17 cellular contexts compared by ENCODE assay signal in the genomic region with DNA sequence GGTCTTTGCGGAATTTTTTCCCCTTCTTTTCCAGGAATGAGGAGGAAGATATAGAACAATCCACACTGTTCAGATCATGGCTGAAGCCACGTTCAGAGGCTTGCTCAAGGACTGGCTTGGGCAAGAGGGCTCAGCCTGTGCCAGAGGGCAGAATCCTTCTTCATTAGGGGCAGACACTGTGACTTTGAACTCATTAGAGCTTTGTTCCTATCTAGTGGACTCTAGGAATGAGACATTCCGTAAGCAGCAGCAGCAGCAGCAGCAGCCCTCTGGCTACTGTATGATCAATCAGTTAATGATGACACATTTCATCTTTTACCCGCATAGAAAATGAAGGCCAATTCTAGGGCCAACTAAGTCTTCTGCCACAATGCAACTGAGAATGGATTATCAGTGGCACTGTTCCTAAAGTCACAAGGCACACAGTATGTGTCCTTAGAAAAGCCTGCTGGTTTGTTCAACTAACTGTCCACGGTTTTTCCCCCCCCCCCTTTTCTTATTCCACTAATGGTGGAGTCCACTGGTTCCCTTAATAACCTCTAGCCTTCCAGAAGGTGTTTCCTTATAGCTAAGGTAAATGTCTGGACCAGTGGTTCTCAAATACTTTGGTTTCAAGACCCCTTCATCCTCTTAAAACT. TPM values are rescaled to one million over a fixed set of nuclear protein-coding genes. Genes with fewer than 3 reads are reported as not detected.
DNase-seq lines count a peak whose midpoint lies in the region; ATAC-seq and TF ChIP-seq lines count a peak whose summit lies in the region.
"Had no signal": no experiment of that assay in that cellular context is flagged by ENCODE, and none has a peak within 500 bp of the region (broad histone marks: within the 10 kb centered on the region; RNA-seq: fewer than 3 reads in every experiment).

No MANE protein-coding gene starts in this region.

- no peak overlapping the region for H3K27ac Mint-ChIP-seq in endodermal cell

- H3K27ac ChIP-seq in MM.1S (ENCODE audit: low read length) (no peak overlapping the region), endodermal cell (ENCODE audit: low read depth, low read length) (no peak overlapping the region), trophoblast cell (ENCODE audit: low read depth, low read length) (no peak overlapping the region)
- H3K27ac ChIP-seq: PC-9, testis had no signal

- H3K4me2 ChIP-seq in MM.1S (ENCODE audit: low read depth, low read length): peak overlapping the region; percentile 95
- H3K4me2 ChIP-seq in trophoblast cell (ENCODE audit: low read length): no peak overlapping the region

- 91 to 100% methylated on average over 4 to 5 of the region's 5 CpGs for WGBS in endodermal cell (ENCODE audit: insufficient coverage in 1 of 2, insufficient read length in 1 of 2), 2 experiments
- WGBS in trophoblast cell (ENCODE audit: extremely low coverage, insufficient coverage, insufficient read length): no CpG with 5 or more reads among the region's 5 CpGs

- TF ChIP-seq CTCF in MM.1S (IDR thresholded peaks at IDR 0.05; ENCODE audit: low read length): no peak
- no peak for TF ChIP-seq CTCF in endodermal cell (conservative IDR thresholded peaks at IDR 0.05)

- H4K8ac ChIP-seq in trophoblast cell (ENCODE audit: low read depth, low read length): no peak overlapping the region

- ATAC-seq in GM18907 (IDR thresholded peaks at IDR 0.05; ENCODE audit: unreplicated experiment): no peak
- ATAC-seq in GM21381 (IDR thresholded peaks at IDR 0.05; ENCODE audit: unreplicated experiment): no peak

- H4K20me1 ChIP-seq in MM.1S (ENCODE audit: insufficient read depth, low read length): no peaks in the 10 kb centered on the region

- H3K79me2 ChIP-seq in MM.1S (ENCODE audit: low read length) (peaks cover 27% of the 10 kb centered on the region), trophoblast cell (ENCODE audit: control insufficient read depth, insufficient read depth, low read length, poor library complexity) (peaks cover 4% of the 10 kb centered on the region)

- H2BK120ac ChIP-seq in trophoblast cell (ENCODE audit: insufficient read depth, low read length, poor library complexity): no peak overlapping the region

- H3K23ac ChIP-seq in trophoblast cell (ENCODE audit: low read length): no peak overlapping the region

- H3F3A ChIP-seq in MM.1S (ENCODE audit: insufficient read depth, low read length): peaks cover 35% of the 10 kb centered on the region

- H3K36me3 ChIP-seq in MM.1S (replicated peaks; ENCODE audit: insufficient read depth, low read length) (no peaks in the 10 kb centered on the region), endodermal cell (ENCODE audit: control insufficient read depth, insufficient read depth, low read length) (no peaks in the 10 kb centered on the region), trophoblast cell (ENCODE audit: control insufficient read depth in 1 of 2, insufficient read depth in 2 of 2, low read length in 2 of 2) (no peaks in the 10 kb centered on the region)
- H3K36me3 ChIP-seq: BE2C had no signal

- H3K79me1 ChIP-seq in trophoblast cell (ENCODE audit: low read length): peaks cover 4% of the 10 kb centered on the region

- no peak overlapping the region for H3K4ac ChIP-seq in trophoblast cell (ENCODE audit: low read depth, low read length)

- H2BK5ac ChIP-seq in trophoblast cell (ENCODE audit: low read depth, low read length, poor library complexity): no peak overlapping the region

- H3K27me3 ChIP-seq in MM.1S (replicated peaks; ENCODE audit: insufficient read depth, low read length) (no peaks in the 10 kb centered on the region), endodermal cell (ENCODE audit: control insufficient read depth, insufficient read depth, low read length, poor library complexity, severe bottlenecking) (peaks cover 7% of the 10 kb centered on the region), trophoblast cell (ENCODE audit: insufficient read depth, low read length) (no peaks in the 10 kb centered on the region)
- H3K27me3 ChIP-seq: BE2C, testis had no signal

- no peak overlapping the region for H4K91ac ChIP-seq in trophoblast cell (ENCODE audit: low read depth, low read length)

- H2BK12ac ChIP-seq in trophoblast cell (ENCODE audit: low read length): no peak overlapping the region

- H3K27me3 Mint-ChIP-seq in endodermal cell (ENCODE audit: insufficient read depth): peaks cover 9% of the 10 kb centered on the region
- H3K27me3 Mint-ChIP-seq: activated CD4-positive, alpha-beta memory T cell treated with anti-CD3 and anti-CD28 coated beads for 36 hours had no signal

- H4K12ac ChIP-seq in trophoblast cell (ENCODE audit: low read depth, low read length): no peak overlapping the region

- H2AK5ac ChIP-seq in trophoblast cell (ENCODE audit: low read length): no peak overlapping the region

- no peaks in the 10 kb centered on the region for H3K36me3 Mint-ChIP-seq in endodermal cell (ENCODE audit: low read depth)
- H3K36me3 Mint-ChIP-seq: mesothelial cell of epicardium had no signal

- H3K9me3 ChIP-seq in MM.1S (replicated peaks; ENCODE audit: insufficient read depth, low read length): no peaks in the 10 kb centered on the region
- no peaks in the 10 kb centered on the region for H3K9me3 ChIP-seq in endodermal cell (ENCODE audit: control insufficient read depth, low read length)
- no peaks in the 10 kb centered on the region for H3K9me3 ChIP-seq in trophoblast cell (ENCODE audit: insufficient read depth, low read depth, low read length)
- H3K9me3 ChIP-seq: BE2C, testis had no signal

- peak; percentile 29 for DNase-seq in ELR (ENCODE audit: low read depth)
- DNase-seq in MM.1S: no peak
- peak; percentile 18 for DNase-seq in endodermal cell
- peak; percentile 88 to 94 for DNase-seq in trophoblast cell
- no peak for DNase-seq in NCI-H187 treated with DMSO at 0.1 percent for 48 hours (lab: John Stamatoyannopoulos, UW)
- DNase-seq: BE2C; DMS153; KG1; kidney glomerular epithelial cell; NCI-H1092; PC-9; stimulated activated CD4-positive, alpha-beta T cell treated with anti-CD3 and anti-CD28 coated beads, Interleukin-4, amount 100 ng/mL, for 1 hour; testis had no signal

- H3K9me2 ChIP-seq in MM.1S (replicated peaks; ENCODE audit: insufficient read depth, low read length): no peaks in the 10 kb centered on the region

- peaks cover 30% of the 10 kb centered on the region for H3K4me1 Mint-ChIP-seq in endodermal cell

- no peak overlapping the region for H3K18ac ChIP-seq in trophoblast cell (ENCODE audit: low read length)

- no peaks in the 10 kb centered on the region for H3K9me3 Mint-ChIP-seq in endodermal cell
- H3K9me3 Mint-ChIP-seq: activated CD4-positive, alpha-beta memory T cell treated with anti-CD3 and anti-CD28 coated beads for 36 hours; mesothelial cell of epicardium had no signal

- H3K4me3 ChIP-seq in MM.1S (ENCODE audit: low read length) (no peak overlapping the region), endodermal cell (ENCODE audit: low read length) (no peak overlapping the region), trophoblast cell (ENCODE audit: low read depth, low read length) (no peak overlapping the region)

- H3K4me3 Mint-ChIP-seq in endodermal cell: no peak overlapping the region

- H3K14ac ChIP-seq in trophoblast cell (ENCODE audit: low read length): no peak overlapping the region

- H3K4me1 ChIP-seq in MM.1S (ENCODE audit: low read length) (peaks cover 27% of the 10 kb centered on the region), endodermal cell (ENCODE audit: control insufficient read depth, insufficient read depth, low read length) (peaks cover 7% of the 10 kb centered on the region), trophoblast cell (ENCODE audit: control insufficient read depth in 1 of 2, insufficient read depth in 2 of 2, low read length in 2 of 2) (peaks cover 0 to 10% of the 10 kb centered on the region in 2 experiments)

- H3K9ac ChIP-seq in MM.1S (ENCODE audit: low read length) (no peak overlapping the region), endodermal cell (ENCODE audit: extremely low read depth, low read length, poor library complexity, severe bottlenecking) (no peak overlapping the region), trophoblast cell (ENCODE audit: low read length) (no peak overlapping the region)

- H2AFZ ChIP-seq in MM.1S (ENCODE audit: low read length): no peak overlapping the region
- no peak overlapping the region for H2AFZ ChIP-seq in trophoblast cell (ENCODE audit: insufficient read depth, low read length, poor library complexity)
- H2AFZ ChIP-seq: PC-9 had no signal

RNA-seq across cellular contexts. Expression of gene RAB8B, which starts 1.7 kb away (rescaled TPM):
- total RNA-seq in endodermal cell: 10 to 100 TPM; 21.9 to 28.8 TPM
- polyA plus RNA-seq in endodermal cell (2013, experiment 1 of 2): 27.5 TPM
- 27.5 TPM for polyA plus RNA-seq in endodermal cell (2013, experiment 2 of 2)
- 72.5 and 74.2 TPM in 2 replicates for polyA plus RNA-seq in trophoblast cell (2013)

RNA-seq across cellular contexts. Expression of gene RPS27L, which starts 30.4 kb away (rescaled TPM):
- total RNA-seq in endodermal cell: 10 to 100 TPM; 56.2 to 68.8 TPM
- polyA plus RNA-seq in endodermal cell (2013, experiment 1 of 2): 187 TPM
- 190 TPM for polyA plus RNA-seq in endodermal cell (2013, experiment 2 of 2)
- 222 TPM in 2 replicates for polyA plus RNA-seq in trophoblast cell (2013)

Comparison
In these comparisons a context has a peak if more than half of its experiments do, and no peak if none do; other contexts are left out.
1. DNase-seq: peak in ELR (single experiment), endodermal cell (single experiment) and trophoblast cell (2 of 2); none in MM.1S (single experiment) and NCI-H187 treated with DMSO at 0.1 percent for 48 hours (single experiment).